Comparison of ENCODE assay signal across 15 cellular contexts in the genomic region with DNA sequence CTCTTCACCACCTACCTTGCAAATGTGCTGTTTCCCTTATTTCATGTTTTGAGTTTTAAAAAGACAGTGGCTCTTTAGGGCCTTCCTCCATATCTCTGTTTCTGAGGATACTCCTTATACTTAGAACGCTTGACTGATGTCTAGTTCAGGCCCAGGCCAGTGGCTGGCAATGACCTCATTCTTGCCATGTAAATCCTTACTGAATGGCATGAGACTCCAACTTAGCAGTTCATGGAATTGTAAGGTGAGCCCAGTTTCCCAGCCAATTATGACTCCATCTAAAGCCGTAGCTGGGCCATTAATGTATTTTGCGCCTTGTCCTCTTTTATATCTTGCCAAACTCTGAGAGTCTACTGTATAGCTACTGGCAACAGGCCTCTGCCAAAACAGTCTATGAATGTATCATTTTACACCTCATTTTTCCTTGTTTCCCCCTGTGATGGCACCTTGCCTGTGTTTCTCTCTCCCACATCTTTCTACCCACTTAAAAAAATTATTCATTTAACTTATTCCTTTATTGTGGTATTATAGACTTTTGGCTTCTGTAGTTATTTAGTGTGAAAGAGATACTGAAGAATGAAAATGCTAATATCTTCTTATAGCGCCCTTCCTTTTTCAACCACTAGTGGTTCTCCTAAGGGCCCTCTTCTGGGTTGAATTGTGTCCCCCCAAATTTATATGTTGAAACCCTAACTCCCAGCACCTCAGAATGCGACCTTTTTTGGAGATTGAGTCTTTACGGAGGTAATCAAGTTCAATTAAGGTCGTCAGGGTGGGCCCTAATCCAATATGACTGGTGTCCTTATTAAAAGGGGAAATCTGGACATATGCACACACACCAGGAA.
DNase-seq lines count a peak whose midpoint lies in the region; ATAC-seq, FAIRE-seq and TF ChIP-seq lines count a peak whose summit lies in the region.
"Had no signal": no experiment of that assay in that cellular context is flagged by ENCODE, and none has a peak within 500 bp of the region (broad histone marks: within the 10 kb centered on the region; RNA-seq: fewer than 3 reads in every experiment).

No MANE protein-coding gene starts in this region.

- TF ChIP-seq POLR2A in A549 (IDR thresholded peaks at IDR 0.05; ENCODE audit: low read length): no peak

- H3K4me1 ChIP-seq in A549 (peaks cover 64% of the 10 kb centered on the region), HEK293 (ENCODE audit: control insufficient read depth, insufficient read depth, low read length) (peaks cover 18% of the 10 kb centered on the region), OCI-LY7 (ENCODE audit: insufficient read depth, low read length, poor library complexity, severe bottlenecking) (peaks cover 6% of the 10 kb centered on the region), left lung (peaks cover 12 to 20% of the 10 kb centered on the region in 2 donors)

- H3K9me3 ChIP-seq in A549 (peaks cover 19% of the 10 kb centered on the region), HEK293 (ENCODE audit: control insufficient read depth, insufficient read depth, low read depth, low read length) (peaks cover 2% of the 10 kb centered on the region; the same call in 1 of the 2 replicates), OCI-LY7 (ENCODE audit: low read length) (0 out of 2 replicates have a peak, but pooled peaks cover 7% of the 10 kb centered on the region), left lung (peaks cover 0 to 3% of the 10 kb centered on the region in 2 donors)

- no peaks in the 10 kb centered on the region for H3K79me2 ChIP-seq in OCI-LY7 (ENCODE audit: insufficient read depth, low read depth, low read length)

- CTCF ChIA-PET in A549 (lab: Yijun Ruan, JAX): no interaction called here
- CTCF ChIA-PET in HEK293 (lab: Yijun Ruan, JAX): interaction anchor here (1.0 to 3.3 kb wide), 4 partner anchors 8 to 90 kb away, joined by 3 to 12 read pairs (median 3); no protein-coding TSS in a partner anchor
- CTCF ChIA-PET in OCI-LY7 (lab: Charles Lee; ENCODE audit: unreplicated experiment): no interaction called here

- H3K9me2 ChIP-seq in OCI-LY7 (ENCODE audit: insufficient read depth, low read length): no peaks in the 10 kb centered on the region

- H2AFZ ChIP-seq in OCI-LY7 (ENCODE audit: low read length): no peak overlapping the region

- TF ChIP-seq EP300 in A549 (IDR thresholded peaks at IDR 0.05): no peak

- no peaks in the 10 kb centered on the region for H3K27me3 ChIP-seq in left lung

- FAIRE-seq in A549 (lab: Jason Lieb, UNC): no peak
- FAIRE-seq: D721Med had no signal

- no peaks in the 10 kb centered on the region for H4K20me1 ChIP-seq in OCI-LY7 (ENCODE audit: insufficient read depth, low read length)

- peak overlapping the region; percentile 54; the same call in 1 of the 3 replicates for H3K4me2 ChIP-seq in A549
- no peak overlapping the region for H3K4me2 ChIP-seq in OCI-LY7 (ENCODE audit: low read length)

- intact Hi-C loops in OCI-LY7 (cut with micrococcal nuclease; ENCODE audit: unreplicated experiment) (no loop called here), left lung (cut with DNase I) (no loop called here)

- DNase-seq in A549 (ENCODE audit: low read depth in 1 of 2, low spot score in 1 of 2): no peak
- no peak for DNase-seq in OCI-LY7 (ENCODE audit: low spot score)
- DNase-seq in left lung: no peak
- no peak for DNase-seq in NCI-H524 (lab: John Stamatoyannopoulos, UW)
- DNase-seq in NCI-H187 treated with DMSO at 0.1 percent for 48 hours (lab: John Stamatoyannopoulos, UW): no peak
- DNase-seq: activated CD4-positive, alpha-beta T cell treated with anti-CD3 and anti-CD28 coated beads for 1 hour; activated T-cell treated with anti-CD3 and anti-CD28 coated beads for 4 hours; nucleus accumbens; spleen; T-helper 17 cell had no signal

- POLR2A ChIA-PET in A549 (lab: Yijun Ruan, JAX) (no interaction called here), HEK293 (lab: Yijun Ruan, JAX) (no interaction called here), OCI-LY7 (lab: Charles Lee) (no interaction called here)

- ATAC-seq in A549 (no peak), left lung (no peak), HG02642 (IDR thresholded peaks at IDR 0.05; ENCODE audit: poor library complexity, unreplicated experiment) (no peak), HG02973 (IDR thresholded peaks at IDR 0.05; ENCODE audit: unreplicated experiment) (no peak)
- ATAC-seq: T-helper 17 cell had no signal

- BruUV-seq in OCI-LY7 (replicated peaks; lab: Mats Ljungman, UMichigan): no TSS peak

- TF ChIP-seq CTCF in A549 (IDR thresholded peaks at IDR 0.05) (no peak), HEK293 (tag by site-specific recombination; IDR thresholded peaks at IDR 0.05) (no peak), OCI-LY7 (conservative IDR thresholded peaks at IDR 0.05; ENCODE audit: low read length) (peak; percentile 38), left lung (IDR thresholded peaks at IDR 0.05) (no peak)

- H3K27ac ChIP-seq in A549 (peak overlapping the region; percentile 82 to 86; a peak in 5 of 6 replicates), HEK293 (ENCODE audit: extremely low read depth, low read depth, low read length) (0 out of 2 replicates have a peak overlapping the region, but pooled peaks have one; percentile 35), OCI-LY7 (ENCODE audit: low read depth, low read length, poor library complexity, severe bottlenecking) (no peak overlapping the region), left lung (peak overlapping the region; percentile 23 to 40)
- H3K27ac ChIP-seq: spleen had no signal

- TF ChIP-seq RAD21 in A549 (conservative IDR thresholded peaks at IDR 0.05 in 1 of 2, IDR thresholded peaks at IDR 0.05 in 1 of 2): no peak

- 89% methylated on average over 7 of the region's 7 CpGs for WGBS in A549 (ENCODE audit: missing lambda C conversion rate)

- H3K4me3 ChIP-seq in A549 (no peak overlapping the region), HEK293 (ENCODE audit: low read depth, low read length) (no peak overlapping the region), OCI-LY7 (ENCODE audit: low read depth, low read length, poor library complexity, severe bottlenecking) (no peak overlapping the region), left lung (no peak overlapping the region)
- H3K4me3 ChIP-seq: coronary artery, spleen had no signal

- H3K36me3 ChIP-seq in HEK293 (ENCODE audit: control insufficient read depth in 2 of 2, insufficient read depth in 1 of 2, low read length in 2 of 2) (no peaks in the 10 kb centered on the region; a peak in 1 of 3 replicates), OCI-LY7 (ENCODE audit: insufficient read depth, low read length) (no peaks in the 10 kb centered on the region), left lung (no peaks in the 10 kb centered on the region)
- H3K36me3 ChIP-seq: spleen had no signal

TF ChIP-seq in A549, 52 proteins besides CTCF, POLR2A, EP300 and RAD21 (continues in another document):
- TF ChIP-seq KDM1A (IDR thresholded peaks at IDR 0.05; ENCODE audit: low read depth) (no peak), FOXS1 (CRISPR knock-in tag; IDR thresholded peaks at IDR 0.05) (no peak), NPAS2 (CRISPR knock-in tag; IDR thresholded peaks at IDR 0.05; ENCODE audit: borderline replicate concordance) (no peak), ZFP36 (IDR thresholded peaks at IDR 0.05; ENCODE audit: borderline replicate concordance, partially characterized antibody) (no peak), MYC (IDR thresholded peaks at IDR 0.05; ENCODE audit: borderline replicate concordance, low read length) (no peak), CBX8 (IDR thresholded peaks at IDR 0.05) (no peak), TP53 (CRISPR knock-in tag; IDR thresholded peaks at IDR 0.05) (no peak), EHMT2 (IDR thresholded peaks at IDR 0.05; ENCODE audit: low read depth) (no peak)
- TF ChIP-seq, protein P1, sequence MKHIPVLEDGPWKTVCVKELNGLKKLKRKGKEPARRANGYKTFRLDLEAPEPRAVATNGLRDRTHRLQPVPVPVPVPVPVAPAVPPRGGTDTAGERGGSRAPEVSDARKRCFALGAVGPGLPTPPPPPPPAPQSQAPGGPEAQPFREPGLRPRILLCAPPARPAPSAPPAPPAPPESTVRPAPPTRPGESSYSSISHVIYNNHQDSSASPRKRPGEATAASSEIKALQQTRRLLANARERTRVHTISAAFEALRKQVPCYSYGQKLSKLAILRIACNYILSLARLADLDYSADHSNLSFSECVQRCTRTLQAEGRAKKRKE (CRISPR knock-in tag; IDR thresholded peaks at IDR 0.05; ENCODE audit: low read depth): no peak

TF ChIP-seq in HEK293, 187 proteins besides CTCF, POLR2A, EP300 and RAD21 (continues in another document):
- TF ChIP-seq ZNF214 (tag by site-specific recombination; IDR thresholded peaks at IDR 0.05; ENCODE audit: borderline replicate concordance) (no peak), ZNF274 (IDR thresholded peaks at IDR 0.05; ENCODE audit: low read length) (no peak), ZNF274 (tag by site-specific recombination; IDR thresholded peaks at IDR 0.05; ENCODE audit: borderline replicate concordance) (no peak), ZNF16 (tag by site-specific recombination; IDR thresholded peaks at IDR 0.05; ENCODE audit: low read depth) (no peak), ZNF701 (tag by site-specific recombination; IDR thresholded peaks at IDR 0.05) (no peak), ZNF626 (tag by site-specific recombination; IDR thresholded peaks at IDR 0.05) (no peak), ZNF302 (tag by site-specific recombination; IDR thresholded peaks at IDR 0.05; ENCODE audit: low read depth) (no peak), ZNF366 (tag by site-specific recombination; conservative IDR thresholded peaks at IDR 0.05) (peak; percentile 59), RBAK (tag by site-specific recombination; IDR thresholded peaks at IDR 0.05) (no peak), SP7 (tag by site-specific recombination; IDR thresholded peaks at IDR 0.05) (0 out of 2 replicates have a peak, but pooled peaks have one; percentile 19)
- TF ChIP-seq, protein P2, sequence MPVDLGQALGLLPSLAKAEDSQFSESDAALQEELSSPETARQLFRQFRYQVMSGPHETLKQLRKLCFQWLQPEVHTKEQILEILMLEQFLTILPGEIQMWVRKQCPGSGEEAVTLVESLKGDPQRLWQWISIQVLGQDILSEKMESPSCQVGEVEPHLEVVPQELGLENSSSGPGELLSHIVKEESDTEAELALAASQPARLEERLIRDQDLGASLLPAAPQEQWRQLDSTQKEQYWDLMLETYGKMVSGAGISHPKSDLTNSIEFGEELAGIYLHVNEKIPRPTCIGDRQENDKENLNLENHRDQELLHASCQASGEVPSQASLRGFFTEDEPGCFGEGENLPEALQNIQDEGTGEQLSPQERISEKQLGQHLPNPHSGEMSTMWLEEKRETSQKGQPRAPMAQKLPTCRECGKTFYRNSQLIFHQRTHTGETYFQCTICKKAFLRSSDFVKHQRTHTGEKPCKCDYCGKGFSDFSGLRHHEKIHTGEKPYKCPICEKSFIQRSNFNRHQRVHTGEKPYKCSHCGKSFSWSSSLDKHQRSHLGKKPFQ (tag by site-specific recombination; IDR thresholded peaks at IDR 0.05): no peak
